Comparison of ENCODE assay signal across 13 cellular contexts in the genomic region with DNA sequence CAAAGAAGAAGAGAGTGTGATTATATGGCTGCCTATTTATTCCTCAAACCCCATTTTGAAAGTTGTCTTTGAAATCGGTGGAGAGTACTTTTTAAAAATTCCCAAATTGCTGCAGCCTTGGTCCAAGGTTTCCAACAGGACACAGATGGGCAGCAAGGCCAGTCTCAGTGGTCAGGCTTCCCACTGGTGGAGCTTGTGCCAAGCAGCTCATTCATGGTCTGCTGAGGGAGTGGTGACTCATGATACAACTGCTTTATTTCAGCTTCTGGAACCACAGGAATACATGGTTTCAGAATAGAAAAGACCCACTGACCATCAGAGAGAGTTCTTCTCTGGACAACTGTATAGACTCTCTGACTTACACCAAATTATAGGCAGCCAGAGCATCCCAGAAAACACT.
A peak's percentile ranks its signal among the peaks of the same experiment; 100 is the strongest.
DNase-seq lines count a peak whose midpoint lies in the region; ATAC-seq and TF ChIP-seq lines count a peak whose summit lies in the region.
"Had no signal": no experiment of that assay in that cellular context is flagged by ENCODE, and none has a peak within 500 bp of the region (broad histone marks: within the 10 kb centered on the region; RNA-seq: fewer than 3 reads in every experiment).

No MANE protein-coding gene starts in this region.

- no peaks in the 10 kb centered on the region for H3K27me3 ChIP-seq in mesenchymal stem cell (ENCODE audit: control insufficient read depth in 1 of 2, insufficient read depth in 1 of 2, low read length in 2 of 2)

- H2AK5ac ChIP-seq in mesenchymal stem cell (ENCODE audit: low read length, severe bottlenecking): no peak overlapping the region

- ATAC-seq in GM19395 (IDR thresholded peaks at IDR 0.05; ENCODE audit: unreplicated experiment) (no peak), GM21390 (IDR thresholded peaks at IDR 0.05; ENCODE audit: unreplicated experiment) (no peak)
- ATAC-seq: stimulated activated memory B cell treated with anti-CD40 and anti-IgM and Interleukin-4, amounts not matched to agents 10 μg/mL and 1 μg/mL and 100 μg/mL, for 72 hours; WTC11 had no signal

- H3K23ac ChIP-seq in mesenchymal stem cell (ENCODE audit: low read length in 2 of 2): no peak overlapping the region

- H3K9ac ChIP-seq in mesenchymal stem cell (ENCODE audit: low read length): peak overlapping the region; percentile 18

- H2BK15ac ChIP-seq in mesenchymal stem cell (ENCODE audit: low read depth, poor library complexity, severe bottlenecking): no peak overlapping the region

- no peak for TF ChIP-seq CTCF in AG09319 (IDR thresholded peaks at IDR 0.05; ENCODE audit: low read depth, low read length)
- TF ChIP-seq CTCF in cardiac fibroblast (IDR thresholded peaks at IDR 0.05; ENCODE audit: low read depth, low read length): no peak
- TF ChIP-seq CTCF in GM10266 (IDR thresholded peaks at IDR 0.05; ENCODE audit: control insufficient read depth, insufficient read depth, low read depth, missing control alignments): no peak

- H3K4ac ChIP-seq in mesenchymal stem cell (ENCODE audit: low read depth in 1 of 2, low read length in 2 of 2): no peak overlapping the region

- no peak overlapping the region for H4K91ac ChIP-seq in mesenchymal stem cell (ENCODE audit: low read length)

- H3K4me3 ChIP-seq in cardiac fibroblast (replicated peaks in 1 of 2; ENCODE audit: low read depth in 2 of 2, low read length in 2 of 2): no peak overlapping the region
- H3K4me3 ChIP-seq in mesenchymal stem cell (ENCODE audit: insufficient read depth in 1 of 2, low read depth in 1 of 2, low read length in 2 of 2): no peak overlapping the region

- H2BK12ac ChIP-seq in mesenchymal stem cell (ENCODE audit: low read length in 2 of 2): no peak overlapping the region

- no peak overlapping the region for H3K18ac ChIP-seq in mesenchymal stem cell (ENCODE audit: low read depth in 1 of 2, low read length in 2 of 2)

- no peak overlapping the region for H2BK5ac ChIP-seq in mesenchymal stem cell (ENCODE audit: low read depth, low read length, poor library complexity, severe bottlenecking)

- 96% methylated on average over 1 of the region's 1 CpG for WGBS in mesenchymal stem cell

- no peak overlapping the region for H3K14ac ChIP-seq in mesenchymal stem cell (ENCODE audit: low read length in 2 of 2)

- H4K8ac ChIP-seq in mesenchymal stem cell (ENCODE audit: low read length): no peak overlapping the region

- H3K4me2 ChIP-seq in mesenchymal stem cell (ENCODE audit: low read length, poor library complexity, severe bottlenecking): no peak overlapping the region

- peaks cover 4% of the 10 kb centered on the region for H3K4me1 ChIP-seq in mesenchymal stem cell (ENCODE audit: control insufficient read depth, insufficient read depth, low read depth, low read length)

- no peak overlapping the region for H3K27ac ChIP-seq in mesenchymal stem cell (ENCODE audit: low read length, poor library complexity, severe bottlenecking)
- H3K27ac ChIP-seq: C4-2B had no signal

- no peak overlapping the region for H2BK120ac ChIP-seq in mesenchymal stem cell (ENCODE audit: low read depth, low read length)

- H2AFZ ChIP-seq in mesenchymal stem cell (ENCODE audit: low read depth, low read length): no peak overlapping the region

- H3K79me1 ChIP-seq in mesenchymal stem cell (replicated peaks; ENCODE audit: low read length, poor library complexity, severe bottlenecking): no peaks in the 10 kb centered on the region

- no peaks in the 10 kb centered on the region for H3K36me3 ChIP-seq in mesenchymal stem cell (ENCODE audit: control insufficient read depth in 1 of 2, insufficient read depth in 2 of 2, low read depth in 1 of 2, low read length in 2 of 2)

- no peaks in the 10 kb centered on the region for H3K9me3 ChIP-seq in mesenchymal stem cell (ENCODE audit: control insufficient read depth, low read length)

- DNase-seq in AG09319 (ENCODE audit: extremely low read depth, low read depth) (peak; percentile 67), M059J (ENCODE audit: low read depth) (peak; percentile 88), cardiac fibroblast (ENCODE audit: low read depth in 2 of 2) (peak; percentile 77 to 83), mesenchymal stem cell (peak; percentile 81), GM10266 (ENCODE audit: extremely low spot score) (no peak), AML-193 (lab: John Stamatoyannopoulos, UW) (no peak)
- DNase-seq: endodermal cell, NCI-H187 had no signal

Comparison
In these comparisons a context has a peak if more than half of its experiments do, and no peak if none do; other contexts are left out.
1. DNase-seq: peak in AG09319 (single experiment), M059J (single experiment), cardiac fibroblast (2 of 2) and mesenchymal stem cell (single experiment); none in GM10266 (single experiment) and AML-193 (0 of 2).